In genomic region chr7:11266101-11266500, GRCh38 we compare ENCODE assay signal across 8 cellular contexts.
"Had no signal": no experiment of that assay in that cellular context is flagged by ENCODE, and none has a peak within 500 bp of the region (broad histone marks: within the 10 kb centered on the region; RNA-seq: fewer than 3 reads in every experiment).

No MANE protein-coding gene starts in this region.

- H3K27ac ChIP-seq: HL-60, KMS-11 had no signal

- ATAC-seq: HepG2 had no signal

- H3K4me2 ChIP-seq: KMS-11 had no signal

- DNase-seq: IMR-90, KBM-7, KG1 had no signal

- H3K27ac Mint-ChIP-seq: IgD-negative memory B cell had no signal

- H3K4me3 Mint-ChIP-seq: IgD-negative memory B cell had no signal

- H3K9ac ChIP-seq: KMS-11 had no signal

- H3K27me3 Mint-ChIP-seq: IgD-negative memory B cell had no signal

- H3K4me1 Mint-ChIP-seq: IgD-negative memory B cell had no signal

- FAIRE-seq: HepG2, HTR-8/SVneo had no signal
